Comparison of ENCODE assay signal across 12 cellular contexts in the genomic region with DNA sequence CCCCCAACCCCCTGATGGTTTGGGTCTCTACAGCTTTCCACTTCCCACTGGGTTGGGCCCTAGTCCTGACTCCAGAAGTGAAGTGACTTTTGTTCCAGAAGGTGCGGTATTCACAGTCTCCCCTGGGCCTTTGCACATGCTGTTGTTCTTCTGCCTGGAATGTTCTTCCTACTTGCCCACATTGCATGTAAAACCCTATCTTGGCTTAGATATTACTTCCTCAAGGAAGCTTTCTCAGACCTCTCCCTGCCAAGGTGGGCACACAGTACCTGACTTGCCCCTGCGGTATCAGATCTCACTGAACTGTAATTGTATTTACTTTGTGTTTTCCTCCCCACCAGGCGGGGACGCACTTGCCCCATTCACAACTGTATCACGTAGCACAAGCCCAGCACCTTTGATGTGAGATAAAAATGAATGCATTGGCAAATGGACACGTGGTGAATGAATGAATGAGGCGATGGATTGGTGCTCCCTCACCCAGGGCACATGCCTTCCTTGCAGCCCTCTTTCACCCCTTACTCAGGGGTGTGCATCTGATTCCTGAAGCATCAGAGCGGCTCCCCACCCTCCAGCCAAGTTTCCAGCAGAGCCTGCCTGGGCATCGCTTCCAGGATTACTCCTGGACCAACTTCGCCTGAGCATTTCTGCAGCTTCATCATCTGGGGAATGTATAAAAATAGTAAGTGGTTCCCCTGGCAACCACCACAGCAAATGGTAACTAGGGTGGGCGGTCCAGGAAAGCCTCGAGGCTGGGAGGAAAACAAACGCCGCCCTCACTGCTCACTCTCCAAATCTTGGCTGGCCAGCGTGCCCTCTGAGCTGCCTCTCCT. TPM values are rescaled to one million over a fixed set of nuclear protein-coding genes. Genes with fewer than 3 reads are reported as not detected.
DNase-seq lines count a peak whose midpoint lies in the region; ATAC-seq, FAIRE-seq and TF ChIP-seq lines count a peak whose summit lies in the region.
"Had no signal": no experiment of that assay in that cellular context is flagged by ENCODE, and none has a peak within 500 bp of the region (broad histone marks: within the 10 kb centered on the region; RNA-seq: fewer than 3 reads in every experiment).

No MANE protein-coding gene starts in this region.

- TF ChIP-seq POLR2A in spleen (IDR thresholded peaks at IDR 0.05): no peak

- 49 to 55% (median 50%) methylated on average over 15 of the region's 15 CpGs for WGBS in spleen, 5 donors

- POLR2A ChIA-PET in HEK293 (lab: Yijun Ruan, JAX): no interaction called here

- no peaks in the 10 kb centered on the region for H3K36me3 Mint-ChIP-seq in T-helper 17 cell (ENCODE audit: low read depth)

- H3K27me3 ChIP-seq in right atrium auricular region (no peaks in the 10 kb centered on the region), spleen (replicated peaks in 1 of 7) (no peaks in the 10 kb centered on the region)
- H3K27me3 ChIP-seq: right lobe of liver had no signal

- intact Hi-C loops in spleen (cut with DNase I; ENCODE audit: low total_unique reads): loop anchor here (10.0 kb wide), 1 partner anchor 138 kb away; no protein-coding TSS in a partner anchor
- intact Hi-C loops in kidney (cut with DNase I): loop anchor here (10.0 kb wide), 1 partner anchor 388 kb away; no protein-coding TSS in a partner anchor

- peak in 21 of 61 donors; percentile 15 to 81 (median 31) for DNase-seq in caudate nucleus (lab: John Stamatoyannopoulos, UW)
- DNase-seq in right atrium auricular region (ENCODE audit: low spot score): peak; percentile 77
- peak; percentile 37 for DNase-seq in spleen
- no peak for DNase-seq in T-helper 1 cell
- DNase-seq in NOMO-1 treated with dmso at 0.1 percent for 144 hours (lab: John Stamatoyannopoulos, UW; ENCODE audit: unreplicated experiment): no peak
- DNase-seq in T-helper 17 cell: no peak
- no peak for DNase-seq in kidney
- DNase-seq: activated B cell treated with CpG ODN at 0.5 μM for 24 hours, DMS53 had no signal

- no peak overlapping the region for H3K4me3 ChIP-seq in HEK293 (ENCODE audit: low read depth, low read length)
- no peak overlapping the region for H3K4me3 ChIP-seq in right atrium auricular region
- no peak overlapping the region for H3K4me3 ChIP-seq in spleen
- H3K4me3 ChIP-seq in kidney (ENCODE audit: low read length in 2 of 2): no peak overlapping the region
- H3K4me3 ChIP-seq: right lobe of liver had no signal

- H3K9me3 ChIP-seq in HEK293 (ENCODE audit: control insufficient read depth, insufficient read depth, low read depth, low read length): no peaks in the 10 kb centered on the region
- no peaks in the 10 kb centered on the region for H3K9me3 ChIP-seq in right atrium auricular region
- H3K9me3 ChIP-seq in spleen: no peaks in the 10 kb centered on the region
- H3K9me3 ChIP-seq in T-helper 17 cell (ENCODE audit: control insufficient read depth, low read length, poor library complexity, severe bottlenecking): no peaks in the 10 kb centered on the region
- no peaks in the 10 kb centered on the region for H3K9me3 ChIP-seq in kidney (ENCODE audit: control insufficient read depth in 1 of 2, low read length in 2 of 2)
- H3K9me3 ChIP-seq: right lobe of liver had no signal

- H3K27ac Mint-ChIP-seq in T-helper 17 cell: no peak overlapping the region
- H3K27ac Mint-ChIP-seq: activated B cell treated with CpG ODN at 0.5 μM for 24 hours had no signal

- H3K36me3 ChIP-seq in HEK293 (ENCODE audit: control insufficient read depth in 2 of 2, insufficient read depth in 1 of 2, low read length in 2 of 2): no peaks in the 10 kb centered on the region
- H3K36me3 ChIP-seq in right atrium auricular region: no peaks in the 10 kb centered on the region
- no peaks in the 10 kb centered on the region for H3K36me3 ChIP-seq in spleen
- H3K36me3 ChIP-seq in kidney (ENCODE audit: control insufficient read depth in 1 of 2, insufficient read depth in 2 of 2, low read length in 2 of 2): no peaks in the 10 kb centered on the region
- H3K36me3 ChIP-seq: right lobe of liver had no signal

- FAIRE-seq in kidney (lab: Jason Lieb, UNC): no peak

- TF ChIP-seq CTCF in HEK293 (tag by site-specific recombination; IDR thresholded peaks at IDR 0.05) (no peak), right atrium auricular region (IDR thresholded peaks at IDR 0.05) (no peak), spleen (IDR thresholded peaks at IDR 0.05 in 8 of 11, conservative IDR thresholded peaks at IDR 0.05 in 3 of 11) (no peak), kidney (IDR thresholded peaks at IDR 0.05; ENCODE audit: borderline replicate concordance, extremely low read depth, insufficient read depth) (no peak)

- CTCF ChIA-PET in HEK293 (lab: Yijun Ruan, JAX): interaction anchor here (0.7 to 3.5 kb wide), 6 partner anchors 26 to 775 kb away, joined by 3 to 16 read pairs (median 3); no protein-coding TSS in a partner anchor

- ATAC-seq in T-helper 17 cell: no peak
- ATAC-seq: left lobe of liver had no signal

- no peak overlapping the region for H3K4me3 Mint-ChIP-seq in T-helper 17 cell
- H3K4me3 Mint-ChIP-seq: activated B cell treated with CpG ODN at 0.5 μM for 24 hours had no signal

- H3K4me1 Mint-ChIP-seq in T-helper 17 cell: peaks cover 7% of the 10 kb centered on the region

- H3K4me1 ChIP-seq in HEK293 (ENCODE audit: control insufficient read depth, insufficient read depth, low read length) (no peaks in the 10 kb centered on the region), right atrium auricular region (peaks cover 0 to 41% of the 10 kb centered on the region in 2 donors), spleen (peaks cover 0 to 28% (median 8%) of the 10 kb centered on the region in 6 donors), kidney (ENCODE audit: control insufficient read depth in 1 of 2, insufficient read depth in 1 of 2, low read depth in 1 of 2, low read length in 2 of 2) (peaks cover 0 to 2% of the 10 kb centered on the region in 2 donors)
- H3K4me1 ChIP-seq: right lobe of liver had no signal

- no peak overlapping the region for H3K27ac ChIP-seq in HEK293 (ENCODE audit: extremely low read depth, low read depth, low read length)
- peak overlapping the region; percentile 34 for H3K27ac ChIP-seq in caudate nucleus (ENCODE audit: low read depth, low read length)
- peak overlapping the region; percentile 58 to 71 for H3K27ac ChIP-seq in right atrium auricular region
- no peak overlapping the region for H3K27ac ChIP-seq in spleen
- H3K27ac ChIP-seq in kidney (ENCODE audit: low read depth in 2 of 2, low read length in 2 of 2): no peak overlapping the region
- H3K27ac ChIP-seq: right lobe of liver had no signal

- no peaks in the 10 kb centered on the region for H3K27me3 Mint-ChIP-seq in T-helper 17 cell
- H3K27me3 Mint-ChIP-seq: activated B cell treated with CpG ODN at 0.5 μM for 24 hours had no signal

- no peak overlapping the region for H3K9ac ChIP-seq in kidney (ENCODE audit: low read length in 2 of 2)

TF ChIP-seq in HEK293, 187 proteins besides CTCF, POLR2A, EP300 and RAD21:
- TF ChIP-seq ZNF623 (tag by site-specific recombination; IDR thresholded peaks at IDR 0.05): peak; percentile 91
- TF ChIP-seq, protein P1, sequence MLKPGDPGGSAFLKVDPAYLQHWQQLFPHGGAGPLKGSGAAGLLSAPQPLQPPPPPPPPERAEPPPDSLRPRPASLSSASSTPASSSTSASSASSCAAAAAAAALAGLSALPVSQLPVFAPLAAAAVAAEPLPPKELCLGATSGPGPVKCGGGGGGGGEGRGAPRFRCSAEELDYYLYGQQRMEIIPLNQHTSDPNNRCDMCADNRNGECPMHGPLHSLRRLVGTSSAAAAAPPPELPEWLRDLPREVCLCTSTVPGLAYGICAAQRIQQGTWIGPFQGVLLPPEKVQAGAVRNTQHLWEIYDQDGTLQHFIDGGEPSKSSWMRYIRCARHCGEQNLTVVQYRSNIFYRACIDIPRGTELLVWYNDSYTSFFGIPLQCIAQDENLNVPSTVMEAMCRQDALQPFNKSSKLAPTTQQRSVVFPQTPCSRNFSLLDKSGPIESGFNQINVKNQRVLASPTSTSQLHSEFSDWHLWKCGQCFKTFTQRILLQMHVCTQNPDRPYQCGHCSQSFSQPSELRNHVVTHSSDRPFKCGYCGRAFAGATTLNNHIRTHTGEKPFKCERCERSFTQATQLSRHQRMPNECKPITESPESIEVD (tag by site-specific recombination; IDR thresholded peaks at IDR 0.05): no peak
TF ChIP-seq in HEK293: peak in this region for 1.

RNA-seq across cellular contexts. Expression of a gene that starts 19.8 kb away (rescaled TPM):
- total RNA-seq in right atrium auricular region (100 to 1,000 TPM in 1 of 2 donors, 10 to 100 TPM in 1; 56.8 to 134 TPM), spleen (10 to 100 TPM; 23.2 to 43.9 (median 31.6) TPM), T-helper 17 cell (10 to 100 TPM; 15.4 to 23.3 TPM), kidney (63.0 TPM)
- polyA plus RNA-seq in spleen (10 to 100 TPM; 49.9 to 59.4 (median 56.5) TPM), kidney (ENCODE audit: insufficient read depth, low read depth, low replicate concordance) (210 TPM)

RNA-seq across cellular contexts. Expression of a gene that starts 37.9 kb away (rescaled TPM):
- 1 to 10 TPM; 2.2 to 3.6 TPM for total RNA-seq in right atrium auricular region
- 10 to 100 TPM in 4 of 7 donors, 1 to 10 TPM in 3; 8.1 to 12.8 (median 10.7) TPM for total RNA-seq in spleen
- 1 to 10 TPM; 6.5 to 8.2 (median 6.8) TPM for polyA plus RNA-seq in spleen
- 1 to 10 TPM; 4.7 to 8.2 TPM for total RNA-seq in T-helper 17 cell
- 8.7 TPM for total RNA-seq in kidney
- 13.7 TPM for polyA plus RNA-seq in kidney (ENCODE audit: insufficient read depth, low read depth, low replicate concordance)

Comparison
In these comparisons a context has a peak if more than half of its experiments do, and no peak if none do; other contexts are left out.
1. H3K27ac ChIP-seq: peak in caudate nucleus (single experiment) and right atrium auricular region (2 of 2); none in HEK293 (single experiment), spleen (0 of 8) and kidney (0 of 2).
2. DNase-seq: peak in right atrium auricular region (single experiment) and spleen (single experiment); none in T-helper 1 cell (0 of 5), NOMO-1 treated with dmso at 0.1 percent for 144 hours (single experiment), T-helper 17 cell (0 of 3) and kidney (single experiment).